In the genomic region with DNA sequence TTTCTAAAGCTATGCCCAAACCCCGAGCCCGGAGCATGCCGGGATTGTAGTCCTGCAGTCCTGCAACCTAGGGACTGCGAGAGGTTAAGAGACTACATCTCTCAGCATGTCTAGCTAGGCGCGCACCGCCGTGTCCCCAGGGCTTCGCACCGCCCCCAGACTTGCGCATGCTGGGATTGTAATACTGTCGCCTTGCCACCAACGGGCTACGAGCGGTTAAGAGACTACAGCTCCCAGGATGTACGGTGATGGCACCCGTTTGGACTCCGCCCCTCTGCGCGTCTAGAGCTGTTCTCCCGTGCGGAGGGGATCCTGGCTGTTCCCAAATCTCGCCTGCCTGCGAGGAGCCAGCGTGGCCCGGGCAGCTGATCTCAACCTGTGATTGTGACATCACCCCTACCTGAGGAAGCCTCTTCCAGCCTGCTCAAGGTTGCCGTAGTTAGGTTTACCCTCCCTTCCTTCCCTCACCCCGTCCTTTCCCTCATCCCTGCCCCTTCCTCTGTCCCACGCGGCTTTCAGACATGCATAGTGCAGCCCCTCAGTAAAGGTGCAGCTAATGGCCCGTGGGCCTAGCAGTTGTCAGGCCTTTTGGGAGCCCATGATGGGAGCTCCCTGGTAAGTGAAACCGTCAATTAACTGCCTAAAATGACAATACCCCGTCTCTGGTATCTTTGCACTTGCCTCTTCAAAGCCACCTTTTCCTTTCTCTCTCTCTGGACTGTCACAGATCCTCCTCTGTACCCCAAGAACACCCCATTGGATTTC, we compare ENCODE assay signal across 8 cellular contexts. TPM values are rescaled to one million over a fixed set of nuclear protein-coding genes. Genes with fewer than 3 reads are reported as not detected.
A peak's percentile ranks its signal among the peaks of the same experiment; 100 is the strongest.
DNase-seq lines count a peak whose midpoint lies in the region; ATAC-seq and TF ChIP-seq lines count a peak whose summit lies in the region.

No MANE protein-coding gene starts in this region.

- H3K36me3 Mint-ChIP-seq in activated T-cell treated with anti-CD3 and anti-CD28 coated beads, Interleukin-2, amount 50 U/mL, for 24 hours (ENCODE audit: low read depth) = peaks cover 23% of the 10 kb centered on the region

- peak overlapping the region; percentile 87 to 94 (median 90) for H3K27ac ChIP-seq in esophagus muscularis mucosa (replicated peaks in 1 of 4)

- no peaks in the 10 kb centered on the region for H3K27me3 ChIP-seq in esophagus muscularis mucosa

- peak; percentile 99 for ATAC-seq in HG03457 (IDR thresholded peaks at IDR 0.05; ENCODE audit: unreplicated experiment)

- intact Hi-C loops in esophagus muscularis mucosa (cut with DNase I) = no loop called here

- TF ChIP-seq CTCF in esophagus muscularis mucosa (IDR thresholded peaks at IDR 0.05) = peak in 1 of 3 experiments; percentile 31

- H3K9me3 Mint-ChIP-seq in activated T-cell treated with anti-CD3 and anti-CD28 coated beads, Interleukin-2, amount 50 U/mL, for 24 hours = peaks cover 2% of the 10 kb centered on the region

- peaks cover 7 to 17% (median 14%) of the 10 kb centered on the region in 4 donors for H3K4me1 ChIP-seq in esophagus muscularis mucosa

- DNase-seq in C1 segment of cervical spinal cord (lab: John Stamatoyannopoulos, UW) (peak; percentile 52 to 98 (median 91)), NOMO-1 (lab: John Stamatoyannopoulos, UW; ENCODE audit: unreplicated experiment in 2 of 2) (peak; percentile 95), esophagus muscularis mucosa (ENCODE audit: extremely low spot score) (peak; percentile 97), non-pigmented ciliary epithelial cell (ENCODE audit: low read depth) (peak; percentile 31), superior temporal gyrus (ENCODE audit: extremely low spot score) (peak; percentile 96)
- DNase-seq in activated T-cell treated with anti-CD3 and anti-CD28 coated beads, Interleukin-2, amount 50 U/mL, for 24 hours = peak; percentile 94

- H3K27ac Mint-ChIP-seq in activated T-cell treated with anti-CD3 and anti-CD28 coated beads, Interleukin-2, amount 50 U/mL, for 24 hours = peak overlapping the region; percentile 94

- no peaks in the 10 kb centered on the region for H3K9me3 ChIP-seq in esophagus muscularis mucosa

- no peak for TF ChIP-seq EP300 in esophagus muscularis mucosa (IDR thresholded peaks at IDR 0.05)

- 16% methylated on average over 11 of the region's 33 CpGs for WGBS in esophagus muscularis mucosa

- peaks cover 32% of the 10 kb centered on the region for H3K4me1 Mint-ChIP-seq in activated T-cell treated with anti-CD3 and anti-CD28 coated beads, Interleukin-2, amount 50 U/mL, for 24 hours (ENCODE audit: low read depth)

- peak overlapping the region; percentile 58 to 70 (median 64) for H3K4me3 ChIP-seq in esophagus muscularis mucosa

- H3K4me3 Mint-ChIP-seq in activated T-cell treated with anti-CD3 and anti-CD28 coated beads, Interleukin-2, amount 50 U/mL, for 24 hours = peak overlapping the region; percentile 88

- H3K36me3 ChIP-seq in esophagus muscularis mucosa = no peaks in the 10 kb centered on the region

- H3K27me3 Mint-ChIP-seq in activated T-cell treated with anti-CD3 and anti-CD28 coated beads, Interleukin-2, amount 50 U/mL, for 24 hours = no peaks in the 10 kb centered on the region

- TF ChIP-seq POLR2A in GM19193 (IDR thresholded peaks at IDR 0.05; ENCODE audit: extremely low read depth, insufficient read depth, insufficient read length) = peak; percentile 67
- no peak for TF ChIP-seq POLR2A in esophagus muscularis mucosa (IDR thresholded peaks at IDR 0.05; ENCODE audit: low read depth)

RNA-seq across cellular contexts. Expression of a gene that starts 6.3 kb away (rescaled TPM):
- total RNA-seq in esophagus muscularis mucosa = 1 to 10 TPM; 4.1 to 10.0 (median 4.7) TPM

Comparison
In these comparisons a context has a peak if more than half of its experiments do, and no peak if none do; other contexts are left out.
1. Peak in every context shown above with its lines: DNase-seq, ATAC-seq, H3K4me3 ChIP-seq and H3K27ac ChIP-seq.
2. DNase-seq: peak in every context shown above with its lines; median percentile 97 in esophagus muscularis mucosa; 96 in superior temporal gyrus; 95 in NOMO-1; 94 in activated T-cell treated with anti-CD3 and anti-CD28 coated beads, Interleukin-2, amount 50 U/mL, for 24 hours; 91 in C1 segment of cervical spinal cord; 31 in non-pigmented ciliary epithelial cell.